Comparison of ENCODE assay signal across 33 cellular contexts in the genomic region with DNA sequence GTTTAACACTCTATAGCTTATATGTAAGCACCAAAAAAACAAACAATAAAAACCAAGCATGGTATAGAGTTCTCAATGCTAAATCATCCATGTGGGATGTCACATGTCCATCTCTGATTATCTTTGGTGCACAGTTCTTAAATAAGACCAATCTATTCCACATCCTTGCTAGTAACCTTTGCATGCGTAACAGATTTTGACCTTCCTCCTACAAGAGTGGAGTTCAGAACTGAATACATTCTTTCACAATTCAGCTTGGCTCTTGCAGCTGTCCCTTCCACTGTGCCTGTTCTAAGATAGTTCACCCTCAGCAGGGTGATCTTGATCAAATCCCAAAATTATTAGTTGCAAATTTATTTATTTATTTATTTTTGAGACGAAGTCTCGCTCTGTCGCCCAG.
"Had no signal": no experiment of that assay in that cellular context is flagged by ENCODE, and none has a peak within 500 bp of the region (broad histone marks: within the 10 kb centered on the region; RNA-seq: fewer than 3 reads in every experiment).

No MANE protein-coding gene starts in this region.

- H3K9ac ChIP-seq: SK-N-SH had no signal

- H3K27ac ChIP-seq: brain microvascular endothelial cell, SJCRH30, WERI-Rb-1 had no signal

- ATAC-seq: activated CD8-positive, alpha-beta memory T cell treated with anti-CD3 and anti-CD28 coated beads, Interleukin-2, amount 10 ng/mL, durations not matched to agents 7 days and 5 days; activated T-cell treated with anti-CD3 and anti-CD28 coated beads, Interleukin-2, amount 50 U/mL, for 72 hours; activated T-helper 17 cell treated with anti-CD3 and anti-CD28 coated beads, Interleukin-2, amount 50 U/mL, for 72 hours had no signal

- H3K27me3 ChIP-seq: brain microvascular endothelial cell, MG63, SJCRH30 had no signal

- H3K9me3 ChIP-seq: MG63, SJCRH30, SK-N-SH had no signal

- DNase-seq: activated CD4-positive, alpha-beta memory T cell treated with anti-CD3 and anti-CD28 coated beads, Interleukin-2, amount 10 ng/mL, durations not matched to agents 7 days and 5 days; activated CD4-positive, alpha-beta T cell treated with anti-CD3 and anti-CD28 coated beads for 1 hour; activated CD4-positive, alpha-beta T cell treated with anti-CD3 and anti-CD28 coated beads for 48 hours; activated CD4-positive, CD25-positive, alpha-beta regulatory T cell; activated CD8-positive, alpha-beta memory T cell treated with anti-CD3 and anti-CD28 coated beads for 24 hours; activated CD8-positive, alpha-beta memory T cell treated with anti-CD3 and anti-CD28 coated beads, Interleukin-2, amount 10 ng/mL, durations not matched to agents 7 days and 5 days; activated CD8-positive, alpha-beta memory T cell treated with anti-CD3 and anti-CD28 coated beads, Interleukin-2, amount 50 U/mL, for 48 hours; activated effector memory CD4-positive, alpha-beta T cell treated with anti-CD3 and anti-CD28 coated beads, Interleukin-2, amount 50 U/mL, for 16 hours; activated naive CD4-positive, alpha-beta T cell; activated naive CD4-positive, alpha-beta T cell treated with anti-CD3 and anti-CD28 coated beads, Interleukin-2, amount 50 U/mL, for 16 hours; activated naive CD8-positive, alpha-beta T cell treated with anti-CD3 and anti-CD28 coated beads for 36 hours; activated T-cell treated with anti-CD3 and anti-CD28 coated beads, Interleukin-2, amount 50 U/mL, for 72 hours; amniotic stem cell; aorta; brain microvascular endothelial cell; central memory CD4-positive, alpha-beta T cell; Kasumi-1; MG63; NCI-H1092 treated with DMSO at 0.1 percent for 48 hours; NCI-H1417; NCI-H146; NCI-H187; NCI-H2029 treated with DMSO at 0.1 percent for 48 hours; NCI-H2107; NCI-H2171; NCI-H510A; NCI-H526; NCI-H748 treated with DMSO at 0.1 percent for 48 hours; Right ventricle myocardium superior; SJCRH30; SK-N-SH; WERI-Rb-1 had no signal

- H3K4me1 ChIP-seq: SJCRH30 had no signal

- H3K4me2 ChIP-seq: SK-N-SH had no signal

- H3K4me3 ChIP-seq: MG63, SJCRH30 had no signal
